In genomic region chr11:113876074-113876797, GRCh38 we compare ENCODE assay signal across 7 cellular contexts. TPM values are rescaled to one million over a fixed set of nuclear protein-coding genes. Genes with fewer than 3 reads are reported as not detected.
A peak's percentile ranks its signal among the peaks of the same experiment; 100 is the strongest.
DNase-seq lines count a peak whose midpoint lies in the region; ATAC-seq and TF ChIP-seq lines count a peak whose summit lies in the region.

No MANE protein-coding gene starts in this region.

- peak overlapping the region; percentile 73 for H3K4me2 ChIP-seq in GM23338

- TF ChIP-seq CTCF in GM23338 (conservative IDR thresholded peaks at IDR 0.05; ENCODE audit: low read depth in 2 of 2), result no peak
- no peak for TF ChIP-seq CTCF in fibroblast of mammary gland (conservative IDR thresholded peaks at IDR 0.05; ENCODE audit: control insufficient read depth, insufficient read depth, low read depth, low read length)
- TF ChIP-seq CTCF in gastrocnemius medialis (IDR thresholded peaks at IDR 0.05 in 4 of 5, conservative IDR thresholded peaks at IDR 0.05 in 1 of 5), result no peak

- H3K36me3 ChIP-seq in GM23338 (ENCODE audit: insufficient read depth), result peaks cover 10% of the 10 kb centered on the region; the same call in 1 of the 2 replicates
- no peaks in the 10 kb centered on the region for H3K36me3 ChIP-seq in SK-N-MC (ENCODE audit: insufficient read depth, low read length)
- H3K36me3 ChIP-seq in gastrocnemius medialis, result no peaks in the 10 kb centered on the region

- DNase-seq in GM23338 (ENCODE audit: low spot score), result no peak
- no peak for DNase-seq in SK-N-MC (ENCODE audit: low read depth, low spot score)
- no peak for DNase-seq in fibroblast of mammary gland (ENCODE audit: low read depth)
- no peak for DNase-seq in gastrocnemius medialis
- DNase-seq in retina, result no peak

- H3K4me3 ChIP-seq in GM23338 (peak overlapping the region; percentile 48), SK-N-MC (peak overlapping the region; percentile 82), fibroblast of mammary gland (ENCODE audit: control insufficient read depth, low read depth, low read length) (peak overlapping the region; percentile 70), gastrocnemius medialis (peak overlapping the region; percentile 63 to 85 (median 72))

- 0 out of 2 replicates have a peak, but pooled peaks cover 8% of the 10 kb centered on the region for H3F3A ChIP-seq in GM23338 (replicated peaks; ENCODE audit: low read depth)

- H3K4me1 ChIP-seq in GM23338 (ENCODE audit: insufficient read depth) (peaks cover 30% of the 10 kb centered on the region), gastrocnemius medialis (peaks cover 36 to 38% of the 10 kb centered on the region in 2 donors)

- H4K20me1 ChIP-seq in GM23338 (replicated peaks; ENCODE audit: insufficient read depth), result peaks cover 22% of the 10 kb centered on the region

- no peaks in the 10 kb centered on the region for H3K27me3 ChIP-seq in GM23338 (ENCODE audit: insufficient read depth)
- H3K27me3 ChIP-seq in gastrocnemius medialis, result no peaks in the 10 kb centered on the region

- peaks cover 9% of the 10 kb centered on the region for H3K27me3 Mint-ChIP-seq in GM23338 (ENCODE audit: insufficient read depth, low read depth, poor library complexity)

- peaks cover 40% of the 10 kb centered on the region for H3K79me2 ChIP-seq in GM23338 (replicated peaks; ENCODE audit: insufficient read depth)

- peak overlapping the region; percentile 82 for H3K4me3 Mint-ChIP-seq in GM23338

- no peak for ATAC-seq in GM23338
- no peak for ATAC-seq in gastrocnemius medialis
- no peak for ATAC-seq in GM21737 (IDR thresholded peaks at IDR 0.05; ENCODE audit: unreplicated experiment)
- no peak for ATAC-seq in HG02763 (IDR thresholded peaks at IDR 0.05; ENCODE audit: unreplicated experiment)

- peaks cover 28% of the 10 kb centered on the region for H3K36me3 Mint-ChIP-seq in GM23338 (ENCODE audit: low read depth)

- H3K27ac ChIP-seq in GM23338 (ENCODE audit: low read depth) (peak overlapping the region; percentile 94), SK-N-MC (no peak overlapping the region), gastrocnemius medialis (peak overlapping the region; percentile 92 to 99 (median 96))

- no peaks in the 10 kb centered on the region for H3K9me2 ChIP-seq in GM23338 (ENCODE audit: insufficient read depth)

- in situ Hi-C loops in gastrocnemius medialis (cut with MboI; ENCODE audit: low sequenced_read_pairs in 4 of 4), result loop anchor here in 3 of 4 donors (25.0 kb wide), 2 partner anchors 386 to 411 kb away; partner anchors contain the start of gene NNMT (in 2 of the 3)

- no peak overlapping the region for H3K9ac ChIP-seq in SK-N-MC (ENCODE audit: insufficient read length)

- intact Hi-C loops in gastrocnemius medialis (cut with DNase I; ENCODE audit: low total_unique reads), result loop anchor here (5.0 kb wide), 1 partner anchor 526 kb away; the partner anchor contains the start of genes C11orf71 and RBM7

- TF ChIP-seq POLR2A in gastrocnemius medialis (IDR thresholded peaks at IDR 0.05), result no peak

- peak overlapping the region; percentile 50; the same call in 1 of the 2 replicates for H2AFZ ChIP-seq in GM23338

- H3K9me3 Mint-ChIP-seq in GM23338, result peaks cover 15% of the 10 kb centered on the region; the same call in 2 of the 3 replicates

- H3K9me3 ChIP-seq in SK-N-MC (ENCODE audit: low read depth, low read length) (no peaks in the 10 kb centered on the region), gastrocnemius medialis (no peaks in the 10 kb centered on the region)

- peaks cover 37% of the 10 kb centered on the region for H3K4me1 Mint-ChIP-seq in GM23338

- peak overlapping the region; percentile 97 for H3K27ac Mint-ChIP-seq in GM23338

TF ChIP-seq in GM23338, 12 proteins besides CTCF, POLR2A, EP300 and RAD21:
- TF ChIP-seq ETS1 (IDR thresholded peaks at IDR 0.05) (no peak), NANOG (IDR thresholded peaks at IDR 0.05; ENCODE audit: borderline replicate concordance) (no peak), POLR2AphosphoS5 (IDR thresholded peaks at IDR 0.05; ENCODE audit: low read depth) (no peak)

RNA-seq across cellular contexts. Expression of gene USP28, which starts 0.9 kb away (rescaled TPM):
- 171 and 215 TPM in 2 replicates for total RNA-seq in GM23338 (2014; rRNA removed; shearing (Covaris generic))
- 66.6 and 73.9 TPM in 2 replicates for polyA plus RNA-seq in GM23338 (2016; fragmentation: Nextera tagmentation; extraction: Ambion mirVana)
- total RNA-seq in gastrocnemius medialis, result 100 to 1,000 TPM in 1 of 4 donors, 10 to 100 TPM in 3; 56.7 to 141 (median 80.4) TPM

RNA-seq across cellular contexts. Expression of gene HTR3B, which starts 28.4 kb away (rescaled TPM):
- total RNA-seq in GM23338 (2014; rRNA removed; shearing (Covaris generic)), result not detected in 2 replicates
- not detected in 2 replicates for polyA plus RNA-seq in GM23338 (2016; fragmentation: Nextera tagmentation; extraction: Ambion mirVana)
- not detected for total RNA-seq in gastrocnemius medialis
